Comparison of ENCODE assay signal across 7 cellular contexts in the genomic region with DNA sequence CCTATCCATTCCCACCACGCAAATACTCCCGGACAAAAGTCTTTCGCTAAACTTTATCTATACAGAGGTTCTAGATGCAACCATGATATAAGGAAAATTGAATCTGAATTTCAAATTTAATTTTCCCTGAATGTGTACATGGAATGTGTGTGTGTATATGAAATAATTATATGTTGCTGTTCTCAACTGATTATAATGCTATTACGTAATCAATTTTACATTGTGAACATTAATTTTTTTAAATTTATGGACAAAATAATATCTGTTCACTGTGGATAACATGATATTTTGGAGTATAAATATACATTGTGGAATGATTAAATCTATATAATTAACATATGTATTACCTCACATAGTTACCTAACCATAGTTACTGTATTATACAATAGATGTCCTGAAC.
"Had no signal": no experiment of that assay in that cellular context is flagged by ENCODE, and none has a peak within 500 bp of the region (broad histone marks: within the 10 kb centered on the region; RNA-seq: fewer than 3 reads in every experiment).

No MANE protein-coding gene starts in this region.

- FAIRE-seq: H54, HTR-8/SVneo, K562 had no signal

- H2AFZ ChIP-seq: GM23248 had no signal

- H3K27ac ChIP-seq: GM23248 had no signal

- H3K9ac ChIP-seq: GM23248 had no signal

- DNase-seq: GM23248, GOT3, H9, HCEC 1CT had no signal

- H3K4me3 ChIP-seq: GM23248, K562 had no signal

- ATAC-seq: K562 had no signal
